Comparison of ENCODE assay signal across 14 cellular contexts in the genomic region with DNA sequence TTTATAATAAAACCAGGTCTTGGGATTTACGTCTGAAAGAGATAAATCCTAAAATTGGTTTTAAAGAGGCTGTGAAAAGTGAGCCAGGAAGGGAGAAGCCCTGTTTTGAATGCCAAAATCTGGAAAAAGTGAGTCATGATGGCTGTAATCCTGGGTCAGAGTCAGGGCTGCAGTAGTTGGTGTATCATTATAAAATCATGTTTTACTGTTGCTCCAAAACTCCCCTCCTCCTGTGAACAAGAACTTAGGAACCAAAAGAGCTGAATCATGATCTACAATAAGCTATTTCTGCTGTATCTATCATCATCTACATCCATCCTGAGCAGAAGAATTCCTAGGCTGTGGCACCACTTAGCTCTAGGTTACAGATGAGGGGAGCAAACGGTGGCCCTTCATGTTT.
DNase-seq lines count a peak whose midpoint lies in the region; TF ChIP-seq lines count a peak whose summit lies in the region.
"Had no signal": no experiment of that assay in that cellular context is flagged by ENCODE, and none has a peak within 500 bp of the region (broad histone marks: within the 10 kb centered on the region; RNA-seq: fewer than 3 reads in every experiment).

No MANE protein-coding gene starts in this region.

- peak overlapping the region; percentile 35 for H3K4me2 ChIP-seq in skeletal muscle satellite cell (ENCODE audit: low read length)

- peak overlapping the region; percentile 56 for H3K9ac ChIP-seq in skeletal muscle satellite cell (ENCODE audit: low read depth, low read length)

- no peak overlapping the region for H3K4me3 ChIP-seq in fibroblast of the aortic adventitia (ENCODE audit: low read depth, low read length)
- H3K4me3 ChIP-seq in skeletal muscle satellite cell (ENCODE audit: low read length): no peak overlapping the region
- no peak overlapping the region for H3K4me3 ChIP-seq in tibial nerve
- H3K4me3 ChIP-seq in lower leg skin (ENCODE audit: low read depth, poor library complexity, severe bottlenecking): no peak overlapping the region
- H3K4me3 ChIP-seq: skin epidermis had no signal

- intact Hi-C loops in lower leg skin (cut with DNase I; ENCODE audit: low total_unique reads): no loop called here

- H3K27me3 ChIP-seq in skeletal muscle satellite cell (ENCODE audit: control insufficient read depth, insufficient read depth, low read length) (no peaks in the 10 kb centered on the region), tibial nerve (no peaks in the 10 kb centered on the region)

- no peak for TF ChIP-seq CTCF in fibroblast of the aortic adventitia (IDR thresholded peaks at IDR 0.05; ENCODE audit: insufficient read depth, low read length)
- no peak for TF ChIP-seq CTCF in tibial nerve (IDR thresholded peaks at IDR 0.05)
- TF ChIP-seq CTCF in lower leg skin (IDR thresholded peaks at IDR 0.05): no peak

- TF ChIP-seq POLR2A in tibial nerve (IDR thresholded peaks at IDR 0.05) (no peak), lower leg skin (IDR thresholded peaks at IDR 0.05) (no peak)

- DNase-seq in GM04503 (ENCODE audit: low read depth): peak; percentile 19
- DNase-seq in RKO (ENCODE audit: low spot score): peak; percentile 60
- DNase-seq in fibroblast of the aortic adventitia (ENCODE audit: low read depth): peak; percentile 97
- no peak for DNase-seq in activated CD8-positive, alpha-beta memory T cell treated with anti-CD3 and anti-CD28 coated beads for 24 hours
- DNase-seq in tibial nerve (ENCODE audit: low spot score in 2 of 2): no peak
- DNase-seq in lower leg skin (ENCODE audit: low spot score in 2 of 2): no peak
- DNase-seq: activated T-cell treated with anti-CD3 and anti-CD28 coated beads, Interleukin-2, amount 50 U/mL, for 1 hour; Calu3; glutamatergic neuron; natural killer cell; NCI-H1092; NCI-H446 had no signal

- H3K36me3 ChIP-seq in skeletal muscle satellite cell (ENCODE audit: insufficient read depth, low read length): no peaks in the 10 kb centered on the region
- H3K36me3 ChIP-seq in tibial nerve: no peaks in the 10 kb centered on the region

- 57 to 62% methylated on average over 2 of the region's 2 CpGs for WGBS in tibial nerve, 2 donors
- WGBS in lower leg skin, 2 donors: 51 to 53% methylated on average over 2 of the region's 2 CpGs

- H3K4me1 ChIP-seq in skeletal muscle satellite cell (ENCODE audit: control insufficient read depth, insufficient read depth, low read length) (peaks cover 27% of the 10 kb centered on the region), tibial nerve (no peaks in the 10 kb centered on the region)

- no peak overlapping the region for H3K27ac ChIP-seq in tibial nerve
- H3K27ac ChIP-seq: skin epidermis had no signal

- TF ChIP-seq EP300 in tibial nerve (IDR thresholded peaks at IDR 0.05): no peak

- no peaks in the 10 kb centered on the region for H3K9me3 ChIP-seq in skeletal muscle satellite cell (replicated peaks; ENCODE audit: low read length)
- no peaks in the 10 kb centered on the region for H3K9me3 ChIP-seq in tibial nerve

Comparison
In these comparisons a context has a peak if more than half of its experiments do, and no peak if none do; other contexts are left out.
1. DNase-seq: peak in GM04503 (single experiment), RKO (single experiment) and fibroblast of the aortic adventitia (single experiment); none in activated CD8-positive, alpha-beta memory T cell treated with anti-CD3 and anti-CD28 coated beads for 24 hours (single experiment), tibial nerve (0 of 2) and lower leg skin (0 of 2).